ENCODE assay signal across 8 cellular contexts in the genomic region with DNA sequence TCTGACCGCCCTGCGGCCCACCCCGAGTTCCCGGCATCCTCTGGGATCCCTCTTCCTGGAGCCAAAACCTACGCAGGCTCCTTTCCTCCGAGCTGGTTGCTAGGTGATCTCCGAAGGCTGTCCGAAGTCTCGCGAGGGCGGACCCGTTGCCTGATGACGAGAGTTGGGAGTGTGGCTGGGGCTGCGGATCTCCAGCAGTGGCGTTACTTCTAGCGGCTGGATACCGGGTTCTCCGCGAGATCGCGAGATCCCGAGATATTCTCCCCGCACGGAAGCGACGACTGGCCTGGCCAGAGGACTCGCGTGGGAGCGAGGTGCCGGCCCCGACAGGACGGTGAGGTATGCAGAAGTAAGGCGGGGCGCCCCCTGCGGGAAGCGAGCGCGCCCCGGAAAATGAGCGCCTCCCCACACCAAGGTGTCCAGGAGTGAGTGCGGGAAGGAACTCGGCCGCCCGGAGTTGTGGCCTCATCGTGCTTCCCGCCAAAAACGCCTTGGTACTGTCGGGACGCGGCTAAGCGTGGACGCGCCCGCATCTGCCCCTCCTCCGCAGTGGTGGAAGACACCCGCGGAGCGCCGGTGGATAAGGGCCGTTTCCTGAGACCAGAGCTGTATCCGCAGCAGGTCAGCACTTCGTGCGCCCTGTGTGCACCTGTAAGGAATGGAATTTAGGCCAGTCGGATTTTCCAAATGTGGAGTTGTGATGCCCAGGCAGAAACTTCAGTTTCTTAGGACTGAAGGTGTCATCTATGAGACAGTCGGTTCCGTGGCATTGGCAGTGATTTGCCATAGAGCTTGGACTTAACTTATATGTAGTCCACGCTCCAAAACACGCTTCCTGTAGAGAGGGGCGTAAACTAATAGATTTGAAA. TPM values are rescaled to one million over a fixed set of nuclear protein-coding genes. Genes with fewer than 3 reads are reported as not detected.
DNase-seq lines count a peak whose midpoint lies in the region; ATAC-seq lines count a peak whose summit lies in the region.

Gene AGBL3 (plus strand): TSS at position 146 of the 869 bp plus-strand sequence. CDS start 1,426 bp downstream, outside the sequence.

- peak; percentile 94 for ATAC-seq in GM21529 (IDR thresholded peaks at IDR 0.05; ENCODE audit: unreplicated experiment)
- peak; percentile 98 for ATAC-seq in esophagus mucosa

- peaks cover 18 to 22% (median 20%) of the 10 kb centered on the region in 3 donors for H3K4me1 Mint-ChIP-seq in IgD-negative memory B cell
- peaks cover 38% of the 10 kb centered on the region for H3K4me1 Mint-ChIP-seq in activated T-cell treated with anti-CD3 and anti-CD28 coated beads, Interleukin-2, amount 50 U/mL, for 24 hours (ENCODE audit: low read depth)

- H3K9me3 Mint-ChIP-seq in IgD-negative memory B cell = no peaks in the 10 kb centered on the region
- no peaks in the 10 kb centered on the region for H3K9me3 Mint-ChIP-seq in activated T-cell treated with anti-CD3 and anti-CD28 coated beads, Interleukin-2, amount 50 U/mL, for 24 hours

- H3K36me3 ChIP-seq in muscle layer of colon (ENCODE audit: insufficient read depth, low read length) = no peaks in the 10 kb centered on the region

- H3K27me3 Mint-ChIP-seq in IgD-negative memory B cell = no peaks in the 10 kb centered on the region
- H3K27me3 Mint-ChIP-seq in activated T-cell treated with anti-CD3 and anti-CD28 coated beads, Interleukin-2, amount 50 U/mL, for 24 hours = no peaks in the 10 kb centered on the region

- peak within 1 kb of the TSS; percentile 96 for H3K9ac ChIP-seq in muscle layer of colon (ENCODE audit: low read length)

- H3K27me3 ChIP-seq in muscle layer of colon (ENCODE audit: control insufficient read depth in 1 of 2, insufficient read depth in 2 of 2, low read length in 2 of 2) = no peaks in the 10 kb centered on the region

- no peaks in the 10 kb centered on the region for H3K9me3 ChIP-seq in muscle layer of colon (ENCODE audit: low read length)

- peak within 1 kb of the TSS; percentile 84 to 96 for H3K4me3 ChIP-seq in muscle layer of colon (ENCODE audit: low read depth in 1 of 2, low read length in 2 of 2)

- peak within 1 kb of the TSS; percentile 83 to 99 (median 96) for H3K27ac Mint-ChIP-seq in IgD-negative memory B cell
- H3K27ac Mint-ChIP-seq in activated T-cell treated with anti-CD3 and anti-CD28 coated beads, Interleukin-2, amount 50 U/mL, for 24 hours = peak within 1 kb of the TSS; percentile 98

- peaks cover 1% of the 10 kb centered on the region for H3K36me3 Mint-ChIP-seq in IgD-negative memory B cell
- peaks cover 41% of the 10 kb centered on the region for H3K36me3 Mint-ChIP-seq in activated T-cell treated with anti-CD3 and anti-CD28 coated beads, Interleukin-2, amount 50 U/mL, for 24 hours (ENCODE audit: low read depth)

- peak within 1 kb of the TSS; percentile 95 to 99 (median 97) for H3K4me3 Mint-ChIP-seq in IgD-negative memory B cell
- H3K4me3 Mint-ChIP-seq in activated T-cell treated with anti-CD3 and anti-CD28 coated beads, Interleukin-2, amount 50 U/mL, for 24 hours = peak within 1 kb of the TSS; percentile 87

- no peaks in the 10 kb centered on the region for H3K4me1 ChIP-seq in muscle layer of colon (ENCODE audit: insufficient read depth, low read length)

- H3K27ac ChIP-seq in muscle layer of colon (ENCODE audit: low read depth, low read length) = peak within 1 kb of the TSS; percentile 91

- DNase-seq in DMS153 treated with DMSO at 0.1 percent for 48 hours (lab: John Stamatoyannopoulos, UW; ENCODE audit: unreplicated experiment) = peak; percentile 87
- DNase-seq in OCI-M1 (lab: John Stamatoyannopoulos, UW) = peak; percentile 91
- DNase-seq in activated T-cell treated with anti-CD3 and anti-CD28 coated beads, Interleukin-2, amount 50 U/mL, for 24 hours = peak; percentile 93
- DNase-seq in stimulated activated CD8-positive, alpha-beta memory T cell treated with anti-CD3 and anti-CD28 coated beads, Interleukin-7, amount 100 ng/mL, for 24 hours (ENCODE audit: low read depth) = peak; percentile 74

RNA-seq across cellular contexts. Expression of gene AGBL3, which starts in this region (rescaled TPM):
- 1.3 TPM for polyA plus RNA-seq in IgD-negative memory B cell
- total RNA-seq in esophagus mucosa = 0.84 TPM

Comparison
In these comparisons a context has a peak if more than half of its experiments do, and no peak if none do; other contexts are left out.
1. Peak in every context shown above with its lines: DNase-seq, ATAC-seq, H3K4me3 ChIP-seq and H3K27ac ChIP-seq.
2. Peak in ATAC-seq in esophagus mucosa; RNA of the gene not detected or under 1 TPM.